Comparison of ENCODE assay signal across 27 cellular contexts in genomic region chr10:99203310-99203709, GRCh38. TPM values are rescaled to one million over a fixed set of nuclear protein-coding genes. Genes with fewer than 3 reads are reported as not detected.
"Had no signal": no experiment of that assay in that cellular context is flagged by ENCODE, and none has a peak within 500 bp of the region (broad histone marks: within the 10 kb centered on the region; RNA-seq: fewer than 3 reads in every experiment).

No MANE protein-coding gene starts in this region.

- H3K27ac ChIP-seq: RWPE1 had no signal

- ATAC-seq: HepG2, Panc1, PC-3 had no signal

- H3K9ac ChIP-seq: SK-N-SH had no signal

- DNase-seq: IMR-90, Karpas-422, KG1, MG63, NCI-H1092, NCI-H1105 treated with DMSO at 0.1 percent for 48 hours, NCI-H1417 treated with DMSO at 0.1 percent for 48 hours, NCI-H146, NCI-H1694 treated with DMSO at 0.1 percent for 48 hours, NCI-H1930, NCI-H2081, NCI-H2107, NCI-H2171, NCI-H226, NCI-H446, NCI-H510A, NCI-H524 treated with DMSO at 0.1 percent for 48 hours, NCI-H69, NCI-H774, PC-3, SHP77, SK-N-SH had no signal

- H3K27me3 ChIP-seq: MG63 had no signal

- H3K9me3 ChIP-seq: MG63, SK-N-SH had no signal

- H3K4me2 ChIP-seq: SK-N-SH had no signal

RNA-seq across cellular contexts. Expression of gene HPSE2, which starts 32.3 kb away (rescaled TPM):
- total RNA-seq: HepG2, HT1080, IMR-90, OCI-LY7 had no signal
